Comparison of ENCODE assay signal across 29 cellular contexts in genomic region chr5:44318883-44319282, GRCh38.
"Had no signal": no experiment of that assay in that cellular context is flagged by ENCODE, and none has a peak within 500 bp of the region (broad histone marks: within the 10 kb centered on the region; RNA-seq: fewer than 3 reads in every experiment).

No MANE protein-coding gene starts in this region.

- H3K36me3 ChIP-seq: adrenal gland, esophagus muscularis mucosa, gastrocnemius medialis had no signal

- ATAC-seq: activated CD4-positive, alpha-beta T cell treated with anti-CD3 and anti-CD28 coated beads for 36 hours; activated CD8-positive, alpha-beta memory T cell treated with anti-CD3 and anti-CD28 coated beads, Interleukin-2, amount 10 ng/mL, durations not matched to agents 7 days and 5 days; activated CD8-positive, alpha-beta T cell treated with anti-CD3 and anti-CD28 coated beads, Interleukin-2, amount 10 ng/mL, durations not matched to agents 7 days and 5 days; activated naive CD8-positive, alpha-beta T cell treated with anti-CD3 and anti-CD28 coated beads, Interleukin-2, amount 50 U/mL, for 24 hours; body of pancreas; effector memory CD8-positive, alpha-beta T cell; foreskin keratinocyte; gastrocnemius medialis had no signal

- H3K27ac ChIP-seq: adrenal gland, body of pancreas, esophagus muscularis mucosa, foreskin keratinocyte, gastrocnemius medialis had no signal

- H3K27me3 ChIP-seq: adrenal gland, body of pancreas, esophagus muscularis mucosa, foreskin keratinocyte, gastrocnemius medialis had no signal

- DNase-seq: activated CD4-positive, alpha-beta memory T cell treated with anti-CD3 and anti-CD28 coated beads for 36 hours; activated CD4-positive, alpha-beta T cell treated with anti-CD3 and anti-CD28 coated beads for 36 hours; activated CD4-positive, alpha-beta T cell treated with anti-CD3 and anti-CD28 coated beads, Interleukin-2, amount 10 ng/mL, durations not matched to agents 24 days and 14 days; activated CD4-positive, CD25-positive, alpha-beta regulatory T cell; activated CD4-positive, CD25-positive, alpha-beta regulatory T cell treated with anti-CD3 and anti-CD28 coated beads, Interleukin-2, amount 50 U/mL, for 72 hours; activated CD8-positive, alpha-beta memory T cell treated with anti-CD3 and anti-CD28 coated beads, Interleukin-2, amount 10 ng/mL, durations not matched to agents 7 days and 5 days; activated CD8-positive, alpha-beta memory T cell treated with anti-CD3 and anti-CD28 coated beads, Interleukin-2, amount 50 U/mL, for 4 hours; activated CD8-positive, alpha-beta T cell treated with anti-CD3 and anti-CD28 coated beads, Interleukin-2, amount 10 ng/mL, durations not matched to agents 7 days and 5 days; activated effector memory CD4-positive, alpha-beta T cell treated with anti-CD3 and anti-CD28 coated beads, Interleukin-2, amount 50 U/mL, for 16 hours; activated naive CD4-positive, alpha-beta T cell treated with anti-CD3 and anti-CD28 coated beads for 36 hours; activated naive CD8-positive, alpha-beta T cell treated with anti-CD3 and anti-CD28 coated beads for 36 hours; activated naive CD8-positive, alpha-beta T cell treated with anti-CD3 and anti-CD28 coated beads, Interleukin-2, amount 50 U/mL, for 24 hours; activated T-cell treated with anti-CD3 and anti-CD28 coated beads, Interleukin-2, amount 50 U/mL, for 1 hour; activated T-cell treated with anti-CD3 and anti-CD28 coated beads, Interleukin-2, amount 50 U/mL, for 48 hours; adrenal gland; amygdala; aorta; body of pancreas; caudate nucleus; cortex of kidney; dermis blood vessel endothelial cell; effector CD4-positive, alpha-beta T cell; effector memory CD8-positive, alpha-beta T cell; erythroblast; foreskin keratinocyte; gastrocnemius medialis; glutamatergic neuron; T-helper 2 cell had no signal

- H3K9me3 ChIP-seq: adrenal gland, body of pancreas, esophagus muscularis mucosa, gastrocnemius medialis had no signal

- H3K4me1 ChIP-seq: adrenal gland, body of pancreas, esophagus muscularis mucosa, foreskin keratinocyte, gastrocnemius medialis had no signal

- H3K4me3 ChIP-seq: adrenal gland, body of pancreas, esophagus muscularis mucosa, gastrocnemius medialis had no signal
